In the genomic region with DNA sequence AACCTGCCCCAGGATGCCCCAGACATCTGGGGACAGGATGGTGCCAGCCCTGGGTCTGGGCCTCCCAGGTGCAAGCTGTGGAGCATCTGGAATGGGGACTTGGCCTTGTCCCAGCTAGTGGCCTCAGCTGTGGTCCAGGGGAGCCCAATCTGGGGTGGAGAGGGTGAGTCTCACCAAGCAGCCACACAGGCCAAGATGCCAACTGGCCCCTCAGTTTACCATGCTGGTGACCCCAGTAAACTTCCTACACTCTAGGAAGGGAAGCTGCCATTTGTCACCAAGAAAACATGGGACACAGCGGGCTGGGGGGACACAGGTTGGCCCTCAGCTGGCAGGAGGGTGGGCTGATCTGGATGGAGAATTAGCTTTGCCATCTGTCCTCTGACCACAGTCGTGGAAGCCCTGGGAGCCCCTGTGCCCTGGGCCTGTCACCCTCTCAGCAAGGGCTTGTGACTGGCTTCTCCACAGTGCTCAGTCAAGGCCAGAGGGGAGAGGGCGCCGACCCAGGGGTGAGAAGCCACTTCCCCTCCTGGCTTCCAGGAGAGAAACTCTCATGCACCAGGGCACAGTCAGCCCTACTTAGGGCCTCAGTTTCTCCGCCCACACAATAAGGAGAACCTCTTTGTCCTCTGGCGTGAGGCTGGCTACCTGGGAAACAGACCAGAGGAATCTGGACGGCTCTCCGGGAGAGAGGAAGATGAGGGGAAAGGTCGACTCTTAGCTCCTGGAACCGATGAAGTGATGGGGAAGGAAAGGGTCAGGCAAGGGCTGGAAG, we compare ENCODE assay signal across 13 cellular contexts.
"Had no signal": no experiment of that assay in that cellular context is flagged by ENCODE, and none has a peak within 500 bp of the region (broad histone marks: within the 10 kb centered on the region; RNA-seq: fewer than 3 reads in every experiment).

No MANE protein-coding gene starts in this region.

- H3K9me3 Mint-ChIP-seq: activated CD4-positive, alpha-beta T cell treated with anti-CD3 and anti-CD28 coated beads, Interleukin-2, amount 10 ng/mL, durations not matched to agents 24 days and 14 days; activated T-helper 2 cell treated with anti-CD3 and anti-CD28 coated beads, Interferon-gamma antibody, Interleukin-2, Interleukin-4, amounts not matched to agents 10 μg/mL and 5 μg/mL and 100 μg/mL, durations not matched to agents 14 hours and 24 hours and 36 hours; nephron; T-helper 2 cell treated with Interferon-gamma antibody and Interleukin-4, amounts not matched to agents 5 μg/mL and 100 μg/mL, for 36 hours; type B pancreatic cell had no signal

- H3K27ac ChIP-seq: left lung had no signal

- H3K27me3 Mint-ChIP-seq: activated CD4-positive, alpha-beta T cell treated with anti-CD3 and anti-CD28 coated beads, Interleukin-2, amount 10 ng/mL, durations not matched to agents 24 days and 14 days; type B pancreatic cell had no signal

- DNase-seq: activated CD4-positive, alpha-beta T cell treated with anti-CD3 and anti-CD28 coated beads, Interleukin-2, amount 10 ng/mL, durations not matched to agents 24 days and 14 days; activated CD4-positive, CD25-positive, alpha-beta regulatory T cell; activated naive CD4-positive, alpha-beta T cell treated with anti-CD3 and anti-CD28 coated beads, Interleukin-2, amount 50 U/mL, for 16 hours; foreskin fibroblast; hippocampal formation; left lung; stimulated activated CD4-positive, alpha-beta T cell treated with anti-CD3 and anti-CD28 coated beads, Interleukin-4, amount 100 ng/mL, for 1 hour; stimulated activated naive CD8-positive, alpha-beta T cell treated with anti-CD3 and anti-CD28 coated beads, Interleukin-15, Interleukin-2, amounts not matched to agents 100 U/mL and 50 U/mL, for 24 hours had no signal

- H3K27ac Mint-ChIP-seq: activated CD4-positive, alpha-beta T cell treated with anti-CD3 and anti-CD28 coated beads, Interleukin-2, amount 10 ng/mL, durations not matched to agents 24 days and 14 days; activated T-helper 2 cell treated with anti-CD3 and anti-CD28 coated beads, Interferon-gamma antibody, Interleukin-2, Interleukin-4, amounts not matched to agents 10 μg/mL and 5 μg/mL and 100 μg/mL, durations not matched to agents 14 hours and 24 hours and 36 hours; nephron; T-helper 2 cell treated with Interferon-gamma antibody and Interleukin-4, amounts not matched to agents 5 μg/mL and 100 μg/mL, for 36 hours had no signal

- H3K9me3 ChIP-seq: left lung, mucosa of descending colon had no signal

- H3K27me3 ChIP-seq: left lung had no signal

- H3K4me3 Mint-ChIP-seq: activated CD4-positive, alpha-beta T cell treated with anti-CD3 and anti-CD28 coated beads, Interleukin-2, amount 10 ng/mL, durations not matched to agents 24 days and 14 days; nephron; T-helper 2 cell treated with Interferon-gamma antibody and Interleukin-4, amounts not matched to agents 5 μg/mL and 100 μg/mL, for 36 hours had no signal

- H3K4me3 ChIP-seq: left lung, mucosa of descending colon had no signal
